ENCODE assay signal across 27 cellular contexts in the genomic region with DNA sequence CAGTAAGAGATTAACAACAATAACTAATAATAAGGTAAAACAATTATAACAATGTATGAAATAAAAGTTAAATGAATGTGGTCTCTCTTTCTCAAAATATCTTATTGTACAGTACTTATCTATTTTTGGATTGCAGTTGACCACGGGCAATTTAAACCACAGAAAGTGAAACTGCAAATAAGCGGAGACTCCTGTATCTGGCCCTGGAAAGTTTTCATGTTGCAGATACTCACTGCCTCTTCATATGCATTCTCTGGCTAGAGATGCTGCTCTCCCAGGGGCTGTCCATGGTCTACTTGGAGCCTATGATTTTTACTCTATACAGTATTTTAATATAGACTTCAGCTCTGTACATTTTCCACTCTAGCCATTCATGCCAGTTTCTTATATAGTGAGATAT.
DNase-seq lines count a peak whose midpoint lies in the region; ATAC-seq, FAIRE-seq and TF ChIP-seq lines count a peak whose summit lies in the region.
"Had no signal": no experiment of that assay in that cellular context is flagged by ENCODE, and none has a peak within 500 bp of the region (broad histone marks: within the 10 kb centered on the region; RNA-seq: fewer than 3 reads in every experiment).

No MANE protein-coding gene starts in this region.

- in situ Hi-C loops in mammary epithelial cell (cut with MboI; ENCODE audit: low sequenced_read_pairs in 2 of 2), result no loop called here

- H3K4me3 Mint-ChIP-seq in MCF 10A (ENCODE audit: unreplicated experiment), result no peak overlapping the region
- H3K4me3 Mint-ChIP-seq: B cell, H9, HFFc6, IgD-negative memory B cell had no signal

- intact Hi-C loops in mammary epithelial cell (cut with micrococcal nuclease), result no loop called here
- intact Hi-C loops in MCF 10A (cut with micrococcal nuclease), result no loop called here
- intact Hi-C loops in pancreas (cut with DNase I), result no loop called here

- no peak overlapping the region for H3K27ac Mint-ChIP-seq in MCF 10A (ENCODE audit: low read depth, unreplicated experiment)
- H3K27ac Mint-ChIP-seq: B cell; CD4-positive, CD25-positive, alpha-beta regulatory T cell; H9; HFFc6; IgD-negative memory B cell had no signal

- no peaks in the 10 kb centered on the region for H3K9me3 ChIP-seq in mammary epithelial cell (replicated peaks; ENCODE audit: insufficient read depth, low read length)
- H3K9me3 ChIP-seq in MG63, result no peaks in the 10 kb centered on the region
- no peaks in the 10 kb centered on the region for H3K9me3 ChIP-seq in thoracic aorta
- H3K9me3 ChIP-seq in tibial nerve, result no peaks in the 10 kb centered on the region
- no peaks in the 10 kb centered on the region for H3K9me3 ChIP-seq in pancreas

- H3K4me3 ChIP-seq in mammary epithelial cell (replicated peaks in 1 of 3; ENCODE audit: insufficient read depth in 1 of 3, low read depth in 2 of 3, low read length in 3 of 3) (no peak overlapping the region), MG63 (peak overlapping the region; percentile 22), thoracic aorta (no peak overlapping the region), tibial nerve (no peak overlapping the region), pancreas (no peak overlapping the region)
- H3K4me3 ChIP-seq: GM23248, PC-9, SK-N-MC had no signal

- H2AFZ ChIP-seq in mammary epithelial cell (ENCODE audit: low read depth, low read length), result no peak overlapping the region
- H2AFZ ChIP-seq: GM23248, PC-9 had no signal

- no peak overlapping the region for H3K27ac ChIP-seq in mammary epithelial cell (ENCODE audit: insufficient read depth, low read depth, low read length)
- no peak overlapping the region for H3K27ac ChIP-seq in thoracic aorta
- H3K27ac ChIP-seq in tibial nerve, result no peak overlapping the region
- no peak overlapping the region for H3K27ac ChIP-seq in pancreas
- H3K27ac ChIP-seq: GM23248, PC-9, RWPE1, SK-N-MC had no signal

- peak overlapping the region; percentile 16 for H3K4me2 ChIP-seq in mammary epithelial cell (ENCODE audit: insufficient read depth, low read depth, low read length)
- H3K4me2 ChIP-seq: PC-9 had no signal

- H3K4me1 ChIP-seq in mammary epithelial cell (ENCODE audit: insufficient read depth, low read length) (no peaks in the 10 kb centered on the region), thoracic aorta (ENCODE audit: control insufficient read depth in 1 of 2, low read depth in 2 of 2) (no peaks in the 10 kb centered on the region), tibial nerve (no peaks in the 10 kb centered on the region), pancreas (no peaks in the 10 kb centered on the region)

- CTCF ChIA-PET in mammary epithelial cell (lab: Charles Lee; ENCODE audit: low non-redundant PET), result no interaction called here
- CTCF ChIA-PET in MCF 10A (lab: Yijun Ruan, JAX), result no interaction called here

- DNase-seq in mammary epithelial cell (no peak), MCF 10A (ENCODE audit: unreplicated experiment) (no peak), MG63 (no peak), RPMI8226 (peak; percentile 5), thoracic aorta (ENCODE audit: low spot score) (no peak), tibial nerve (ENCODE audit: low spot score in 2 of 2) (no peak), pancreas (no peak), NCI-H1048 (lab: John Stamatoyannopoulos, UW) (no peak)
- DNase-seq: 8988T; CD4-positive, CD25-positive, alpha-beta regulatory T cell; DMS79; GM23248; H9; HFFc6; Karpas-422; NCI-H1105; NCI-H146; NCI-H2029; NCI-H2171; NCI-H345; NCI-H524; PC-9; SHP77 treated with DMSO at 0.1 percent for 48 hours had no signal

- H3K9me3 Mint-ChIP-seq in MCF 10A (ENCODE audit: unreplicated experiment), result no peaks in the 10 kb centered on the region
- H3K9me3 Mint-ChIP-seq: CD4-positive, CD25-positive, alpha-beta regulatory T cell; H9; IgD-negative memory B cell had no signal

- H3K79me2 ChIP-seq in mammary epithelial cell (ENCODE audit: insufficient read depth, low read length), result no peaks in the 10 kb centered on the region

- no peak for TF ChIP-seq EP300 in tibial nerve (IDR thresholded peaks at IDR 0.05)

- dilution Hi-C loops in mammary epithelial cell (cut with HindIII; ENCODE audit: low sequenced_read_pairs), result no loop called here

- no peak for TF ChIP-seq POLR2A in tibial nerve (IDR thresholded peaks at IDR 0.05)

- no peaks in the 10 kb centered on the region for H3K4me1 Mint-ChIP-seq in MCF 10A (ENCODE audit: insufficient read depth, unreplicated experiment)
- H3K4me1 Mint-ChIP-seq: B cell; CD4-positive, CD25-positive, alpha-beta regulatory T cell; H9; IgD-negative memory B cell had no signal

- WGBS in mammary epithelial cell (ENCODE audit: low coverage, missing lambda C conversion rate), result 0% methylated on average over 2 of the region's 2 CpGs
- 59 to 67% methylated on average over 2 of the region's 2 CpGs for WGBS in tibial nerve, 2 donors
- WGBS in pancreas, 2 donors, result 66 to 77% methylated on average over 2 of the region's 2 CpGs

- POLR2A ChIA-PET in MCF 10A (lab: Yijun Ruan, JAX), result no interaction called here

- H3K9ac ChIP-seq in mammary epithelial cell (ENCODE audit: insufficient read depth, low read length), result no peak overlapping the region
- H3K9ac ChIP-seq: GM23248 had no signal

- no peaks in the 10 kb centered on the region for H3K36me3 Mint-ChIP-seq in MCF 10A (ENCODE audit: insufficient read depth, unreplicated experiment)
- H3K36me3 Mint-ChIP-seq: CD4-positive, CD25-positive, alpha-beta regulatory T cell; IgD-negative memory B cell had no signal

- H4K20me1 ChIP-seq in mammary epithelial cell (ENCODE audit: insufficient read depth, low read length), result no peaks in the 10 kb centered on the region

- TF ChIP-seq CTCF in mammary epithelial cell (conservative IDR thresholded peaks at IDR 0.05 in 1 of 2, IDR thresholded peaks at IDR 0.05 in 1 of 2; ENCODE audit: extremely low read depth in 1 of 2, insufficient read depth in 1 of 2, low read depth in 1 of 2, low read length in 2 of 2) (no peak), MCF 10A (IDR thresholded peaks at IDR 0.05; ENCODE audit: unreplicated experiment) (no peak), thoracic aorta (IDR thresholded peaks at IDR 0.05) (no peak), tibial nerve (IDR thresholded peaks at IDR 0.05) (no peak), pancreas (IDR thresholded peaks at IDR 0.05) (no peak)

- ATAC-seq in thoracic aorta (ENCODE audit: insufficient number of reproducible peaks, low FRiP score, low read depth) (peak; percentile 23), pancreas (no peak)

- BruUV-seq in mammary epithelial cell (replicated peaks; lab: Mats Ljungman, UMichigan) (no TSS peak), MCF 10A (replicated peaks; lab: Mats Ljungman, UMichigan) (no TSS peak)

- H3K27me3 ChIP-seq in mammary epithelial cell (ENCODE audit: insufficient read depth, low read length) (no peaks in the 10 kb centered on the region), MG63 (no peaks in the 10 kb centered on the region), thoracic aorta (replicated peaks; ENCODE audit: insufficient read depth) (no peaks in the 10 kb centered on the region), tibial nerve (no peaks in the 10 kb centered on the region), pancreas (no peaks in the 10 kb centered on the region)

- FAIRE-seq in pancreas (lab: Jason Lieb, UNC), result no peak

- H3K36me3 ChIP-seq in mammary epithelial cell (ENCODE audit: insufficient read depth, low read length) (no peaks in the 10 kb centered on the region), MG63 (no peaks in the 10 kb centered on the region), thoracic aorta (no peaks in the 10 kb centered on the region), tibial nerve (no peaks in the 10 kb centered on the region), pancreas (no peaks in the 10 kb centered on the region)

- peaks cover 28% of the 10 kb centered on the region for H3K27me3 Mint-ChIP-seq in MCF 10A (ENCODE audit: insufficient read depth, unreplicated experiment)
- H3K27me3 Mint-ChIP-seq: B cell; CD4-positive, CD25-positive, alpha-beta regulatory T cell; IgD-negative memory B cell had no signal
